Comparison of ENCODE assay signal across 8 cellular contexts in genomic region chr17:77494664-77495435, GRCh38.
DNase-seq lines count a peak whose midpoint lies in the region; ATAC-seq and TF ChIP-seq lines count a peak whose summit lies in the region.

No MANE protein-coding gene starts in this region.

- no peaks in the 10 kb centered on the region for H3K27me3 ChIP-seq in MG63
- no peaks in the 10 kb centered on the region for H3K27me3 ChIP-seq in spleen (replicated peaks in 1 of 7)

- peaks cover 13 to 60% (median 42%) of the 10 kb centered on the region in 6 donors for H3K4me1 ChIP-seq in spleen

- DNase-seq in NCI-H2029 (lab: John Stamatoyannopoulos, UW) (peak; percentile 13), NCI-H2029 treated with DMSO at 0.1 percent for 48 hours (lab: John Stamatoyannopoulos, UW) (no peak), MG63 (peak; percentile 63), T1000 (lab: John Stamatoyannopoulos, UW) (peak; percentile 65), astrocyte of the cerebellum (ENCODE audit: low read depth) (peak; percentile 44), hypothalamus (lab: John Stamatoyannopoulos, UW) (peak in 44 of 51 donors; percentile 20 to 81 (median 52)), spleen (peak; percentile 93)

- peak overlapping the region; percentile 1 to 79 (median 52) for H3K27ac ChIP-seq in spleen

- no peak overlapping the region for H3K4me3 ChIP-seq in MG63
- H3K4me3 ChIP-seq in astrocyte of the cerebellum (ENCODE audit: low read depth, low read length), result no peak overlapping the region
- H3K4me3 ChIP-seq in spleen, result no peak overlapping the region

- H3K9me3 ChIP-seq in MG63 (no peaks in the 10 kb centered on the region), spleen (no peaks in the 10 kb centered on the region)

- WGBS in spleen, 5 donors, result 25 to 37% (median 35%) methylated on average over 17 to 18 of the region's 18 CpGs

- no peak for ATAC-seq in HG03159 (IDR thresholded peaks at IDR 0.05; ENCODE audit: unreplicated experiment)

- intact Hi-C loops in spleen (cut with DNase I; ENCODE audit: low total_unique reads), result loop anchor here (5.0 kb wide), 2 partner anchors 68 to 163 kb away; no protein-coding TSS in a partner anchor

- no peak for TF ChIP-seq POLR2A in spleen (IDR thresholded peaks at IDR 0.05)

- in situ Hi-C loops in astrocyte of the cerebellum (cut with HindIII; ENCODE audit: low sequenced_read_pairs), result no loop called here

- H3K36me3 ChIP-seq in MG63 (peaks cover 90% of the 10 kb centered on the region), spleen (peaks cover 3 to 99% (median 91%) of the 10 kb centered on the region in 6 donors)

- TF ChIP-seq CTCF in astrocyte of the cerebellum (IDR thresholded peaks at IDR 0.05; ENCODE audit: low read depth, low read length, missing control alignments), result peak; percentile 89
- peak; percentile 90 to 99 (median 98) for TF ChIP-seq CTCF in spleen (IDR thresholded peaks at IDR 0.05 in 8 of 11, conservative IDR thresholded peaks at IDR 0.05 in 3 of 11)
